Comparison of ENCODE assay signal across 8 cellular contexts in the genomic region with DNA sequence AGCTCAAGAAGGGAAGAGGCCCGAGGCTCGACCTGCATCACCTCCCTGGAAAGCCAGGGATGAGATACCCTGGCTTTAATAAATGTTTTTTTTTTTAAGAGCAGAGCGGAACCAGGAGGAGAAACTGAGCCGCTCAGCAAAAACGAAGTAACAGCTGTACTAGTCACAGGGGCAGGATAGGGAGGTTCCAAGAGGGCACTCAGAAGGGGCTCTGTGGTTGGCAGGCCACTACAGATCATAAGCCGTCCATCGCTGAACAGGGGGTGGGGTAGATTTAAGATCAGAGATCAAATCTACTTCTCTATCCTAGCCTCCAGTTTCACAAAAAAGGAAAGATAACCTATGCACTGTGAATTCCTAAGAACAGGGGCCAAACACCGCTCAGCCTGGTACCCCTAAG. TPM values are rescaled to one million over a fixed set of nuclear protein-coding genes. Genes with fewer than 3 reads are reported as not detected.
A peak's percentile ranks its signal among the peaks of the same experiment; 100 is the strongest.
DNase-seq lines count a peak whose midpoint lies in the region; ATAC-seq and TF ChIP-seq lines count a peak whose summit lies in the region.

No MANE protein-coding gene starts in this region.

- intact Hi-C loops in heart right ventricle (cut with DNase I): no loop called here
- intact Hi-C loops in sigmoid colon (cut with DNase I): loop anchor here (5.0 kb wide), 1 partner anchor 249 kb away; a partner anchor contains a TSS

- CTCF ChIA-PET in activated CD4-positive, alpha-beta memory T cell treated with anti-CD3 and anti-CD28 coated beads, Interleukin-2, amount 10 ng/mL, durations not matched to agents 7 days and 5 days (lab: Charles Lee): interaction anchor here (0.8 to 1.1 kb wide), 3 partner anchors 13 to 227 kb away, joined by 4 to 5 read pairs (median 4); no protein-coding TSS in a partner anchor

- H3K4me3 ChIP-seq in heart right ventricle (peak overlapping the region; percentile 56 to 99 (median 85)), sigmoid colon (peak overlapping the region; percentile 55 to 72 (median 64))

- H3K9me3 ChIP-seq in heart right ventricle: no peaks in the 10 kb centered on the region
- no peaks in the 10 kb centered on the region for H3K9me3 ChIP-seq in sigmoid colon

- H3K27ac ChIP-seq in heart right ventricle (peak overlapping the region; percentile 66 to 96 (median 90)), sigmoid colon (peak overlapping the region; percentile 87 to 92 (median 90))

- H3K9me3 Mint-ChIP-seq in activated CD4-positive, alpha-beta memory T cell treated with anti-CD3 and anti-CD28 coated beads, Interleukin-2, amount 10 ng/mL, durations not matched to agents 7 days and 5 days: peaks cover 3% of the 10 kb centered on the region

- H3K4me1 ChIP-seq in heart right ventricle (peaks cover 0 to 30% (median 19%) of the 10 kb centered on the region in 9 donors), sigmoid colon (peaks cover 0 to 19% (median 15%) of the 10 kb centered on the region in 4 donors)

- H3K36me3 ChIP-seq in heart right ventricle (peaks cover 0 to 44% (median 27%) of the 10 kb centered on the region in 9 donors), sigmoid colon (peaks cover 25 to 43% (median 29%) of the 10 kb centered on the region in 4 donors)

- TF ChIP-seq EP300 in sigmoid colon (IDR thresholded peaks at IDR 0.05): no peak

- no peak for TF ChIP-seq POLR2A in sigmoid colon (IDR thresholded peaks at IDR 0.05)

- H3K4me1 Mint-ChIP-seq in activated CD4-positive, alpha-beta memory T cell treated with anti-CD3 and anti-CD28 coated beads, Interleukin-2, amount 10 ng/mL, durations not matched to agents 7 days and 5 days: peaks cover 30% of the 10 kb centered on the region

- 3% methylated on average over 8 of the region's 8 CpGs for WGBS in heart right ventricle, 2 donors
- WGBS in sigmoid colon, 2 donors: 3 to 9% methylated on average over 8 of the region's 8 CpGs

- no peak for TF ChIP-seq CTCF in heart right ventricle (IDR thresholded peaks at IDR 0.05)
- TF ChIP-seq CTCF in sigmoid colon (IDR thresholded peaks at IDR 0.05): no peak

- peaks cover 51% of the 10 kb centered on the region for H3K36me3 Mint-ChIP-seq in activated CD4-positive, alpha-beta memory T cell treated with anti-CD3 and anti-CD28 coated beads, Interleukin-2, amount 10 ng/mL, durations not matched to agents 7 days and 5 days (ENCODE audit: low read depth)

- H3K27me3 Mint-ChIP-seq in activated CD4-positive, alpha-beta memory T cell treated with anti-CD3 and anti-CD28 coated beads, Interleukin-2, amount 10 ng/mL, durations not matched to agents 7 days and 5 days: peaks cover 3% of the 10 kb centered on the region

- peak overlapping the region; percentile 99 for H3K27ac Mint-ChIP-seq in activated CD4-positive, alpha-beta memory T cell treated with anti-CD3 and anti-CD28 coated beads, Interleukin-2, amount 10 ng/mL, durations not matched to agents 7 days and 5 days

- peak; percentile 29 for DNase-seq in activated CD4-positive, alpha-beta T cell treated with anti-CD3 and anti-CD28 coated beads for 48 hours
- DNase-seq in activated CD4-positive, alpha-beta T cell treated with anti-CD3 and anti-CD28 coated beads for 1 hour: no peak
- DNase-seq in activated CD4-positive, alpha-beta memory T cell treated with anti-CD3 and anti-CD28 coated beads, Interleukin-2, amount 10 ng/mL, durations not matched to agents 7 days and 5 days: no peak
- DNase-seq in heart right ventricle: no peak
- no peak for DNase-seq in sigmoid colon
- no peak for DNase-seq in NCI-H2029 (lab: John Stamatoyannopoulos, UW)
- DNase-seq in HPDE6-E6E7 (ENCODE audit: extremely low spot score): no peak
- no peak for DNase-seq in hepatic stellate cell (ENCODE audit: low spot score)

- no peaks in the 10 kb centered on the region for H3K27me3 ChIP-seq in heart right ventricle
- H3K27me3 ChIP-seq in sigmoid colon: no peaks in the 10 kb centered on the region

- peak in 6 of 8 donors; percentile 2 to 15 (median 9) for ATAC-seq in heart right ventricle

- peak overlapping the region; percentile 93 for H3K4me3 Mint-ChIP-seq in activated CD4-positive, alpha-beta memory T cell treated with anti-CD3 and anti-CD28 coated beads, Interleukin-2, amount 10 ng/mL, durations not matched to agents 7 days and 5 days

- POLR2A ChIA-PET in activated CD4-positive, alpha-beta memory T cell treated with anti-CD3 and anti-CD28 coated beads, Interleukin-2, amount 10 ng/mL, durations not matched to agents 7 days and 5 days (lab: Charles Lee): interaction anchor here (0.6 to 4.1 kb wide), 15 partner anchors 10 to 289 kb away, joined by 3 to 66 read pairs (median 4); a partner anchor contains a TSS

RNA-seq across cellular contexts. Expression of a gene that starts 0.6 kb away (rescaled TPM):
- 100 to 1,000 TPM; 189 to 196 TPM for total RNA-seq in activated CD4-positive, alpha-beta memory T cell treated with anti-CD3 and anti-CD28 coated beads, Interleukin-2, amount 10 ng/mL, durations not matched to agents 7 days and 5 days
- total RNA-seq in heart right ventricle: 100 to 1,000 TPM in 1 of 10 donors, 10 to 100 TPM in 9; 61.4 to 113 (median 79.9) TPM
- polyA plus RNA-seq in heart right ventricle: 100 to 1,000 TPM in 1 of 2 donors, 10 to 100 TPM in 1; 65.4 to 180 TPM
- total RNA-seq in sigmoid colon: 100 to 1,000 TPM; 260 to 376 (median 290) TPM
- polyA plus RNA-seq in sigmoid colon: 100 to 1,000 TPM; 130 to 221 (median 197) TPM

RNA-seq across cellular contexts. Expression of a gene that starts 21.5 kb away (rescaled TPM):
- 10 to 100 TPM; 10.1 to 12.9 TPM for total RNA-seq in activated CD4-positive, alpha-beta memory T cell treated with anti-CD3 and anti-CD28 coated beads, Interleukin-2, amount 10 ng/mL, durations not matched to agents 7 days and 5 days
- total RNA-seq in heart right ventricle (10 to 100 TPM in 3 of 10 donors, 1 to 10 TPM in 7; 6.3 to 15.7 (median 8.6) TPM), sigmoid colon (1 to 10 TPM; 4.2 to 4.8 (median 4.7) TPM)
- polyA plus RNA-seq in heart right ventricle (1 to 10 TPM; 2.2 to 2.4 TPM), sigmoid colon (1 to 10 TPM in 1 of 3 donors, under 1 TPM in 2; under 0.01 to 5.4 (median 0.69) TPM)

RNA-seq across cellular contexts. Expression of a gene that starts 46.9 kb away (rescaled TPM):
- 10 to 100 TPM; 72.3 to 73.2 TPM for total RNA-seq in activated CD4-positive, alpha-beta memory T cell treated with anti-CD3 and anti-CD28 coated beads, Interleukin-2, amount 10 ng/mL, durations not matched to agents 7 days and 5 days
- total RNA-seq in heart right ventricle (100 to 1,000 TPM; 107 to 142 (median 122) TPM), sigmoid colon (10 to 100 TPM; 43.2 to 72.2 (median 61.9) TPM)
- polyA plus RNA-seq in heart right ventricle (100 to 1,000 TPM; 103 to 155 TPM), sigmoid colon (100 to 1,000 TPM; 145 to 181 (median 171) TPM)
